Comparison of ENCODE assay signal across 11 cellular contexts in genomic region chr10:29451946-29452345, GRCh38.
"Had no signal": no experiment of that assay in that cellular context is flagged by ENCODE, and none has a peak within 500 bp of the region (broad histone marks: within the 10 kb centered on the region; RNA-seq: fewer than 3 reads in every experiment).

No MANE protein-coding gene starts in this region.

- H3K4me1 ChIP-seq: HAP-1 had no signal

- H3K9me3 Mint-ChIP-seq: GM23338, H9, HFFc6 had no signal

- H2AFZ ChIP-seq: GM23248, GM23338 had no signal

- H3K9me3 ChIP-seq: HAP-1 had no signal

- H3K9ac ChIP-seq: GM23248 had no signal

- DNase-seq: GM23248, GOT3, H7, H9, HCEC 1CT, HFFc6 had no signal

- FAIRE-seq: H1, H54 had no signal

- H3K4me2 ChIP-seq: GM23338 had no signal

- H3K4me3 ChIP-seq: GM23248, GM23338, HAP-1 had no signal

- H3K4me3 Mint-ChIP-seq: GM23338, H9, HFFc6 had no signal

- H3K27ac Mint-ChIP-seq: GM23338, H9, HFFc6 had no signal

- H3K36me3 ChIP-seq: HAP-1 had no signal

- H3K27ac ChIP-seq: GM23248 had no signal

- ATAC-seq: GM23338, HCT116 had no signal
